In the genomic region with DNA sequence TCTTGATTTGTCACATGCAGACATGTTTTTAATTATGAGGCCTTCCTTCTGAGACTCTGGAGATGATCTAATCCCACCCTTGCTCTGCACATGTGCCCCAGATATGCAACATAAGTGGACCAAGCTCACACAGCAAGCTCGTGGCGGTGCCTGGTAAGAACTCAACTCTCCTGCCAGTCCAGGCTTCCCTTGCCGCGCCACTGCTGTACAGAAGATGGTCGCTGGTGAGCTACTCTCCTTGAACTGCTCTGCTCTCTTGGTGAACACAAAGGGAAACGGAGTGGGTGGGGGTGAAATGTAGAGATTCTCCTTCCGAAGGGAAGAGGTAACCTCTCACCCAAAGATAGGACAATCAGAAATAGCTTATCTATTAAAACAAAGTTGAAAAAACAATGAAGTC, we compare ENCODE assay signal across 25 cellular contexts. TPM values are rescaled to one million over a fixed set of nuclear protein-coding genes. Genes with fewer than 3 reads are reported as not detected.
DNase-seq lines count a peak whose midpoint lies in the region; TF ChIP-seq lines count a peak whose summit lies in the region.
"Had no signal": no experiment of that assay in that cellular context is flagged by ENCODE, and none has a peak within 500 bp of the region (broad histone marks: within the 10 kb centered on the region; RNA-seq: fewer than 3 reads in every experiment).

No MANE protein-coding gene starts in this region.

- H3K4me3 ChIP-seq in GM23248 (no peak overlapping the region), brain microvascular endothelial cell (ENCODE audit: low read depth, low read length) (no peak overlapping the region), hepatocyte (no peak overlapping the region)
- H3K4me3 ChIP-seq: psoas muscle had no signal

- peak overlapping the region; percentile 52 for H3K9ac ChIP-seq in GM23248

- in situ Hi-C loops in GM23248 (cut with MboI) = no loop called here
- in situ Hi-C loops in brain microvascular endothelial cell (cut with HindIII; ENCODE audit: low pct_ligation_motif_present, low sequenced_read_pairs) = no loop called here

- H3K36me3 ChIP-seq in GM23248 (ENCODE audit: low read depth) (peaks cover 51% of the 10 kb centered on the region), brain microvascular endothelial cell (replicated peaks) (peaks cover 61% of the 10 kb centered on the region), hepatocyte (replicated peaks; ENCODE audit: insufficient read depth, low read depth) (no peaks in the 10 kb centered on the region)

- H3K9me3 ChIP-seq in GM23248 (ENCODE audit: low read depth) (no peaks in the 10 kb centered on the region), hepatocyte (ENCODE audit: low read depth) (no peaks in the 10 kb centered on the region)
- H3K9me3 ChIP-seq: psoas muscle had no signal

- H3K79me2 ChIP-seq in GM23248 (ENCODE audit: insufficient read depth) = peaks cover 89% of the 10 kb centered on the region
- peaks cover 29% of the 10 kb centered on the region for H3K79me2 ChIP-seq in hepatocyte

- H3K9me2 ChIP-seq in GM23248 (ENCODE audit: insufficient read depth) (no peaks in the 10 kb centered on the region), hepatocyte (replicated peaks; ENCODE audit: insufficient read depth) (no peaks in the 10 kb centered on the region)

- peak overlapping the region; percentile 99 for H3K27ac ChIP-seq in GM23248
- H3K27ac ChIP-seq in brain microvascular endothelial cell = peak overlapping the region; percentile 94
- H3K27ac ChIP-seq in hepatocyte = peak overlapping the region; percentile 56
- H3K27ac ChIP-seq: psoas muscle had no signal

- H4K20me1 ChIP-seq in GM23248 (ENCODE audit: insufficient read depth) = no peaks in the 10 kb centered on the region
- H4K20me1 ChIP-seq in hepatocyte (ENCODE audit: insufficient read depth, poor library complexity, severe bottlenecking) = no peaks in the 10 kb centered on the region

- 15 to 17% methylated on average over 7 of the region's 7 CpGs for WGBS in GM23248 (ENCODE audit: low coverage in 1 of 2, low lambda C conversion rate in 2 of 2, missing lambda C conversion rate in 2 of 2), 2 experiments
- WGBS in hepatocyte (ENCODE audit: low lambda C conversion rate, missing lambda C conversion rate) = 64% methylated on average over 7 of the region's 7 CpGs

- H3F3A ChIP-seq in GM23248 (ENCODE audit: insufficient read depth) = peaks cover 67% of the 10 kb centered on the region

- DNase-seq in GM23248 (peak; percentile 82), brain microvascular endothelial cell (no peak), hepatocyte (ENCODE audit: low spot score) (no peak), renal cortical epithelial cell (ENCODE audit: low read depth) (peak; percentile 72), NCI-H748 treated with DMSO at 0.1 percent for 48 hours (lab: John Stamatoyannopoulos, UW) (no peak), NCI-H1092 (lab: John Stamatoyannopoulos, UW) (no peak), NCI-H2029 (lab: John Stamatoyannopoulos, UW) (no peak)
- DNase-seq in NK-92 treated with Interleukin-12 subunit alpha and Interleukin-12 subunit beta, amount 100 ng/mL, for 24 hours (lab: John Stamatoyannopoulos, UW) = no peak
- DNase-seq: activated CD4-positive, alpha-beta T cell treated with anti-CD3 and anti-CD28 coated beads for 4 hours; activated naive CD4-positive, alpha-beta T cell treated with anti-CD3 and anti-CD28 coated beads, Interleukin-2, amount 10 ng/mL, durations not matched to agents 7 days and 5 days; activated T-cell treated with anti-CD3 and anti-CD28 coated beads, Interleukin-2, amount 50 U/mL, for 72 hours; aorta; DMS153; effector CD4-positive, alpha-beta T cell; erythroblast; GF-D8; KG1; midbrain; NCI-H1694 treated with DMSO at 0.1 percent for 48 hours; NCI-H774; psoas muscle; SHP77; stimulated activated CD4-positive, alpha-beta T cell treated with anti-CD3 and anti-CD28 coated beads, Interleukin-1b, Interleukin-23, amount 100 ng/mL, for 48 hours; substantia nigra; T-helper 1 cell had no signal

- H3K4me2 ChIP-seq in GM23248 (ENCODE audit: unreplicated experiment) (peak overlapping the region; percentile 38), hepatocyte (no peak overlapping the region)

- TF ChIP-seq CTCF in brain microvascular endothelial cell (IDR thresholded peaks at IDR 0.05; ENCODE audit: low read depth, low read length, missing control alignments) (no peak), hepatocyte (IDR thresholded peaks at IDR 0.05; ENCODE audit: poor library complexity) (no peak)

- H3K27me3 ChIP-seq in GM23248 (replicated peaks; ENCODE audit: insufficient read depth) (no peaks in the 10 kb centered on the region), brain microvascular endothelial cell (replicated peaks) (no peaks in the 10 kb centered on the region), hepatocyte (no peaks in the 10 kb centered on the region)

- no peak overlapping the region for H2AFZ ChIP-seq in GM23248
- no peak overlapping the region for H2AFZ ChIP-seq in hepatocyte

- H3K4me1 ChIP-seq in GM23248 (ENCODE audit: insufficient read depth) = peaks cover 61% of the 10 kb centered on the region
- peaks cover 33% of the 10 kb centered on the region for H3K4me1 ChIP-seq in hepatocyte (ENCODE audit: insufficient read depth)

RNA-seq across cellular contexts. Expression of a gene that starts 25.7 kb away (rescaled TPM):
- 256 and 261 TPM in 2 replicates for total RNA-seq in GM23248 (2014; rRNA removed; shearing (Covaris generic))
- 93.0 and 101 TPM in 2 replicates for polyA plus RNA-seq in GM23248 (2016; fragmentation: Nextera tagmentation; extraction: Ambion mirVana)
- 41.8 and 47.9 TPM in 2 replicates for total RNA-seq in hepatocyte
- 16.6 and 28.0 TPM in 2 replicates for polyA plus RNA-seq in hepatocyte
- 268 and 607 TPM in 2 replicates for total RNA-seq in renal cortical epithelial cell

RNA-seq across cellular contexts. Expression of a gene that starts 39.9 kb away (rescaled TPM):
- 21.5 and 32.4 TPM in 2 replicates for total RNA-seq in GM23248 (2014; rRNA removed; shearing (Covaris generic))
- polyA plus RNA-seq in GM23248 (2016; fragmentation: Nextera tagmentation; extraction: Ambion mirVana) (14.9 and 16.8 TPM in 2 replicates), hepatocyte (5.4 and 5.9 TPM in 2 replicates)
- total RNA-seq in hepatocyte (3.6 and 4.0 TPM in 2 replicates), renal cortical epithelial cell (1.8 and 36.8 TPM in 2 replicates)

Comparison
In these comparisons a context has a peak if more than half of its experiments do, and no peak if none do; other contexts are left out.
1. DNase-seq: peak in GM23248 (single experiment) and renal cortical epithelial cell (single experiment); none in brain microvascular endothelial cell (single experiment), hepatocyte (single experiment), NCI-H748 treated with DMSO at 0.1 percent for 48 hours (single experiment), NCI-H1092 (single experiment), NK-92 treated with Interleukin-12 subunit alpha and Interleukin-12 subunit beta, amount 100 ng/mL, for 24 hours (single experiment) and NCI-H2029 (single experiment).
2. Peak in every context shown above with its lines, with median percentiles within 50 percentile points of each other: H3K27ac ChIP-seq.